17 cellular contexts compared by ENCODE assay signal in genomic region chr3:108053025-108053424, GRCh38. TPM values are rescaled to one million over a fixed set of nuclear protein-coding genes. Genes with fewer than 3 reads are reported as not detected.
A peak's percentile ranks its signal among the peaks of the same experiment; 100 is the strongest.
DNase-seq lines count a peak whose midpoint lies in the region; ATAC-seq and TF ChIP-seq lines count a peak whose summit lies in the region.
"Had no signal": no experiment of that assay in that cellular context is flagged by ENCODE, and none has a peak within 500 bp of the region (broad histone marks: within the 10 kb centered on the region; RNA-seq: fewer than 3 reads in every experiment).

No MANE protein-coding gene starts in this region.

- no peak overlapping the region for H2AFZ ChIP-seq in mammary epithelial cell (ENCODE audit: low read depth, low read length)

- peaks cover 15 to 63% (median 51%) of the 10 kb centered on the region in 5 donors for H3K36me3 Mint-ChIP-seq in naive thymus-derived CD4-positive, alpha-beta T cell

- TF ChIP-seq POLR2A in transverse colon (IDR thresholded peaks at IDR 0.05) (no peak), tibial nerve (IDR thresholded peaks at IDR 0.05) (no peak)

- H3K9ac ChIP-seq in mammary epithelial cell (ENCODE audit: insufficient read depth, low read length) = no peak overlapping the region

- no peaks in the 10 kb centered on the region for H3K4me1 ChIP-seq in mammary epithelial cell (ENCODE audit: insufficient read depth, low read length)
- H3K4me1 ChIP-seq in naive thymus-derived CD4-positive, alpha-beta T cell (ENCODE audit: control insufficient read depth in 2 of 2, insufficient read depth in 2 of 2, low read length in 2 of 2) = peaks cover 4 to 8% of the 10 kb centered on the region in 2 donors
- no peaks in the 10 kb centered on the region for H3K4me1 ChIP-seq in transverse colon
- H3K4me1 ChIP-seq in tibial nerve = no peaks in the 10 kb centered on the region

- CTCF ChIA-PET in mammary epithelial cell (lab: Charles Lee; ENCODE audit: low non-redundant PET) = interaction anchor here (0.7 kb wide), 1 partner anchor 109 kb away, joined by 4 read pairs; no protein-coding TSS in a partner anchor
- CTCF ChIA-PET in naive thymus-derived CD4-positive, alpha-beta T cell (lab: Charles Lee) = interaction anchor here (0.5 to 0.7 kb wide), 3 partner anchors 30 to 263 kb away, joined by 3 to 5 read pairs (median 3); no protein-coding TSS in a partner anchor

- BruUV-seq in mammary epithelial cell (replicated peaks; lab: Mats Ljungman, UMichigan) = no TSS peak

- no peaks in the 10 kb centered on the region for H4K20me1 ChIP-seq in mammary epithelial cell (ENCODE audit: insufficient read depth, low read length)

- no peaks in the 10 kb centered on the region for H3K27me3 Mint-ChIP-seq in naive thymus-derived CD4-positive, alpha-beta T cell

- H3K27me3 ChIP-seq in mammary epithelial cell (ENCODE audit: insufficient read depth, low read length) = no peaks in the 10 kb centered on the region
- no peaks in the 10 kb centered on the region for H3K27me3 ChIP-seq in naive thymus-derived CD4-positive, alpha-beta T cell (ENCODE audit: control insufficient read depth in 2 of 2, insufficient read depth in 2 of 2, low read length in 2 of 2)
- no peaks in the 10 kb centered on the region for H3K27me3 ChIP-seq in transverse colon
- no peaks in the 10 kb centered on the region for H3K27me3 ChIP-seq in tibial nerve
- H3K27me3 ChIP-seq: upper lobe of left lung had no signal

- DNase-seq in NCI-H2196 (lab: John Stamatoyannopoulos, UW; ENCODE audit: unreplicated experiment) (peak; percentile 30), NCI-H2196 treated with DMSO at 0.1 percent for 48 hours (lab: John Stamatoyannopoulos, UW; ENCODE audit: unreplicated experiment) (no peak), LNCaP clone FGC (ENCODE audit: low read depth) (peak; percentile 98), mammary epithelial cell (peak; percentile 18), transverse colon (no peak), tibial nerve (ENCODE audit: low spot score in 2 of 2) (no peak)
- no peak for DNase-seq in naive thymus-derived CD4-positive, alpha-beta T cell
- DNase-seq: 8988T; activated CD4-positive, alpha-beta T cell treated with anti-CD3 and anti-CD28 coated beads, Interleukin-2, amount 50 U/mL, for 48 hours; dermis blood vessel endothelial cell; NCI-H1436 treated with DMSO at 0.1 percent for 48 hours; SW 1271 had no signal

- H3K4me1 Mint-ChIP-seq in naive thymus-derived CD4-positive, alpha-beta T cell = peaks cover 31 to 68% (median 49%) of the 10 kb centered on the region in 7 donors

- H3K4me3 ChIP-seq in LNCaP clone FGC (ENCODE audit: low read depth, low read length) (no peak overlapping the region), mammary epithelial cell (replicated peaks in 1 of 3; ENCODE audit: insufficient read depth in 1 of 3, low read depth in 2 of 3, low read length in 3 of 3) (no peak overlapping the region), transverse colon (no peak overlapping the region), tibial nerve (no peak overlapping the region)
- H3K4me3 ChIP-seq in naive thymus-derived CD4-positive, alpha-beta T cell (ENCODE audit: low read length) = no peak overlapping the region
- H3K4me3 ChIP-seq: GM12878, skin epidermis, upper lobe of left lung had no signal

- H3K4me2 ChIP-seq in mammary epithelial cell (ENCODE audit: insufficient read depth, low read depth, low read length) = no peak overlapping the region

- no peaks in the 10 kb centered on the region for H3K9me3 ChIP-seq in mammary epithelial cell (replicated peaks; ENCODE audit: insufficient read depth, low read length)
- H3K9me3 ChIP-seq in naive thymus-derived CD4-positive, alpha-beta T cell (ENCODE audit: control insufficient read depth in 2 of 3, low read length in 3 of 3) = no peaks in the 10 kb centered on the region
- no peaks in the 10 kb centered on the region for H3K9me3 ChIP-seq in transverse colon
- no peaks in the 10 kb centered on the region for H3K9me3 ChIP-seq in tibial nerve
- H3K9me3 ChIP-seq: upper lobe of left lung had no signal

- dilution Hi-C loops in mammary epithelial cell (cut with HindIII; ENCODE audit: low sequenced_read_pairs) = no loop called here

- H3K36me3 ChIP-seq in mammary epithelial cell (ENCODE audit: insufficient read depth, low read length) (peaks cover 14% of the 10 kb centered on the region), transverse colon (peaks cover 0 to 30% (median 2%) of the 10 kb centered on the region in 4 donors), tibial nerve (peaks cover 0 to 52% (median 0%) of the 10 kb centered on the region in 3 donors)
- H3K36me3 ChIP-seq in naive thymus-derived CD4-positive, alpha-beta T cell (ENCODE audit: control insufficient read depth in 2 of 3, insufficient read depth in 3 of 3, low read length in 3 of 3) = peaks cover 8 to 49% (median 13%) of the 10 kb centered on the region in 3 experiments

- TF ChIP-seq EP300 in transverse colon (IDR thresholded peaks at IDR 0.05; ENCODE audit: low read depth) (no peak), tibial nerve (IDR thresholded peaks at IDR 0.05) (no peak)

- no peak overlapping the region for H3K4me3 Mint-ChIP-seq in naive thymus-derived CD4-positive, alpha-beta T cell

- TF ChIP-seq CTCF in LNCaP clone FGC (IDR thresholded peaks at IDR 0.05; ENCODE audit: control insufficient read depth, extremely low read depth, insufficient read depth) (peak; percentile 19; the same call in 1 of the 2 replicates), mammary epithelial cell (conservative IDR thresholded peaks at IDR 0.05 in 1 of 2, IDR thresholded peaks at IDR 0.05 in 1 of 2; ENCODE audit: extremely low read depth in 1 of 2, insufficient read depth in 1 of 2, low read depth in 1 of 2, low read length in 2 of 2) (no peak), transverse colon (IDR thresholded peaks at IDR 0.05) (no peak), tibial nerve (IDR thresholded peaks at IDR 0.05) (no peak)

- no peaks in the 10 kb centered on the region for H3K9me3 Mint-ChIP-seq in naive thymus-derived CD4-positive, alpha-beta T cell

- H3K27ac Mint-ChIP-seq in naive thymus-derived CD4-positive, alpha-beta T cell = peak overlapping the region in 7 of 9 donors; percentile 17 to 82 (median 77)

- WGBS in mammary epithelial cell (ENCODE audit: low coverage, missing lambda C conversion rate) = 98% methylated on average over 4 of the region's 4 CpGs
- WGBS in transverse colon (ENCODE audit: low coverage in 1 of 2), 2 donors = 70 to 100% methylated on average over 2 to 4 of the region's 4 CpGs
- 73 to 82% methylated on average over 4 of the region's 4 CpGs for WGBS in tibial nerve, 2 donors

- POLR2A ChIA-PET in naive thymus-derived CD4-positive, alpha-beta T cell (lab: Charles Lee) = interaction anchor here (0.7 kb wide), 1 partner anchor 15 kb away, joined by 3 read pairs; no protein-coding TSS in a partner anchor

- intact Hi-C loops in mammary epithelial cell (cut with micrococcal nuclease) = no loop called here
- intact Hi-C loops in naive thymus-derived CD4-positive, alpha-beta T cell (cut with micrococcal nuclease) = loop anchor here in 1 of 2 donors (5.0 kb wide), 1 partner anchor 34 kb away; no protein-coding TSS in a partner anchor
- intact Hi-C loops in transverse colon (cut with DNase I; ENCODE audit: low total_unique reads) = no loop called here

- in situ Hi-C loops in mammary epithelial cell (cut with MboI; ENCODE audit: low sequenced_read_pairs in 2 of 2) = no loop called here
- in situ Hi-C loops in transverse colon (cut with MboI; ENCODE audit: low pct_ligation_motif_present in 1 of 4, low pct_unique_long_range_greater_than_20kb in 1 of 4, low sequenced_read_pairs in 3 of 4) = no loop called here

- H3K79me2 ChIP-seq in mammary epithelial cell (ENCODE audit: insufficient read depth, low read length) = no peaks in the 10 kb centered on the region

- no peak overlapping the region for H3K27ac ChIP-seq in mammary epithelial cell (ENCODE audit: insufficient read depth, low read depth, low read length)
- H3K27ac ChIP-seq in naive thymus-derived CD4-positive, alpha-beta T cell (ENCODE audit: low read depth, low read length) = no peak overlapping the region
- H3K27ac ChIP-seq in transverse colon = no peak overlapping the region
- no peak overlapping the region for H3K27ac ChIP-seq in tibial nerve

- ATAC-seq in naive thymus-derived CD4-positive, alpha-beta T cell = no peak
- no peak for ATAC-seq in GM18520 (IDR thresholded peaks at IDR 0.05; ENCODE audit: unreplicated experiment)
- ATAC-seq: GM12878, HCT116 had no signal

RNA-seq across cellular contexts. Expression of gene CD47, which starts 37.8 kb away (rescaled TPM):
- total RNA-seq in mammary epithelial cell = 10 to 100 TPM; 65.0 to 68.5 TPM
- polyA plus RNA-seq in mammary epithelial cell = 34.4 TPM
- polyA minus RNA-seq in mammary epithelial cell = 34.3 TPM
- total RNA-seq in naive thymus-derived CD4-positive, alpha-beta T cell = 100 to 1,000 TPM; 130 to 232 (median 136) TPM
- 100 to 1,000 TPM; 171 to 186 TPM for polyA plus RNA-seq in naive thymus-derived CD4-positive, alpha-beta T cell
- total RNA-seq in transverse colon = 100 to 1,000 TPM in 1 of 4 donors, 10 to 100 TPM in 3; 71.7 to 108 (median 93.4) TPM
- total RNA-seq in tibial nerve = 10 to 100 TPM; 57.9 to 63.9 (median 60.5) TPM

Comparison
In these comparisons a context has a peak if more than half of its experiments do, and no peak if none do; other contexts are left out.
1. DNase-seq: peak in NCI-H2196 (single experiment), LNCaP clone FGC (single experiment) and mammary epithelial cell (single experiment); none in NCI-H2196 treated with DMSO at 0.1 percent for 48 hours (single experiment), naive thymus-derived CD4-positive, alpha-beta T cell (0 of 9), transverse colon (single experiment) and tibial nerve (0 of 2).